Comparison of ENCODE assay signal across 1 cellular context in the genomic region with DNA sequence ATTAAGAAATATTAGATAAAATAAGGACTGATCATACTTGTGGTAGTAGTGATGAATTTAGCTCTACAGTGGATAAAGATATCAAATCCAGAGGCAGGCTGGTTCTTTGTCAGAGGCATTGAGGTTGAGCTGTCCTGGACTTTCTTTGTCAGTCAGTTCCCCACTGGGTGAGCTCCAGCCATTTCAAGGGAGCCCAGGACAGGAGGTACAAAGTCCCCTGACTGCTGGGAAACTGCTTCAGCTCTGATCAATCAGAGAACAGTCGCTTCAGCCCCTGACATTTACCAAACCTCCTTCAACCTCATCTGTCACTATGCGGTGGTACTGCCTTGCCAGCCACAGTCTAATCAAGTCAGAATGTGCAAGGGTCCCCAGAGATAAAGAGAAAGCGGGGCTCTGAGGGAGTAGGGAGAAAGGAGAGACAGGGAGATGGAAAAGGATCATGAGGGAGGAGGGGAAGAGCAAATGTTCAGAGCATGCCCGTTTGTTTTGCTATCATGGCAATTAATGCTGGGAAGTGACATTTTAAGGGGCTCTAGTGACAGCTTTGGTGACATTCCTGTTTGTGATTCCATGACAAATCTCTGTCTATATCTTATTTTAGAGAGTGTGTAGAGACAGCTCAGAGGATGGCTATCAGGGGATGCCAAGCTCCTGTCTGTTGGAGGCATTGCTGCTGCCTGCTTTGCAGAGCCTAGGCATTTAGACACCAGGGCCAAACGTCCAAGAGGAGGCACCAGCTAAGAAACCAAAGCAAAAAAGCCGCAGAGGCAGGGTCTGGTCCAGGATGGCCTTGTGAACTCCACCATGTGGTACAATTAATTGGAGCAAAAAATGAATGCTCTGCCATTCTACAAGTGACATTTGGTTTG.
TF ChIP-seq lines count a peak whose summit lies in the region.

No MANE protein-coding gene starts in this region.

TF ChIP-seq in GM23338, 12 proteins besides CTCF, POLR2A, EP300 and RAD21 (continued from another document):
- no peak for TF ChIP-seq ZNF462 (CRISPR knock-in tag; IDR thresholded peaks at IDR 0.05)
